ENCODE assay signal across 12 cellular contexts in genomic region chr6:41577356-41577864, GRCh38. TPM values are rescaled to one million over a fixed set of nuclear protein-coding genes. Genes with fewer than 3 reads are reported as not detected.
DNase-seq lines count a peak whose midpoint lies in the region; ATAC-seq and TF ChIP-seq lines count a peak whose summit lies in the region.
"Had no signal": no experiment of that assay in that cellular context is flagged by ENCODE, and none has a peak within 500 bp of the region (broad histone marks: within the 10 kb centered on the region; RNA-seq: fewer than 3 reads in every experiment).

No MANE protein-coding gene starts in this region.

- no peaks in the 10 kb centered on the region for H3K4me1 ChIP-seq in CD8-positive, alpha-beta memory T cell (ENCODE audit: insufficient read depth, low read length)
- H3K4me1 ChIP-seq in RWPE2 (ENCODE audit: insufficient read depth, poor library complexity, severe bottlenecking) (peaks cover 18% of the 10 kb centered on the region), osteoblast (ENCODE audit: insufficient read depth, low read length) (peaks cover 32% of the 10 kb centered on the region), testis (no peaks in the 10 kb centered on the region), esophagus muscularis mucosa (peaks cover 23 to 43% (median 32%) of the 10 kb centered on the region in 4 donors)

- peak overlapping the region; percentile 74 for H3K27ac ChIP-seq in CD8-positive, alpha-beta memory T cell (ENCODE audit: low read depth, low read length)
- H3K27ac ChIP-seq in RWPE2 (ENCODE audit: poor library complexity, severe bottlenecking) (peak overlapping the region; percentile 24), osteoblast (ENCODE audit: low read depth, low read length) (no peak overlapping the region), testis (no peak overlapping the region), esophagus muscularis mucosa (replicated peaks in 1 of 4) (no peak overlapping the region)
- H3K27ac ChIP-seq: neutrophil had no signal

- WGBS in testis, 2 donors: 98 to 100% methylated on average over 2 of the region's 2 CpGs
- 93% methylated on average over 2 of the region's 2 CpGs for WGBS in esophagus muscularis mucosa

- TF ChIP-seq EP300 in esophagus muscularis mucosa (IDR thresholded peaks at IDR 0.05): no peak

- peak overlapping the region; percentile 40 for H3K4me2 ChIP-seq in osteoblast (ENCODE audit: insufficient read depth, low read length)

- no peak overlapping the region for H2AFZ ChIP-seq in osteoblast (ENCODE audit: low read length)

- TF ChIP-seq CTCF in RWPE2 (IDR thresholded peaks at IDR 0.05; ENCODE audit: poor library complexity, severe bottlenecking) (no peak), endothelial cell (IDR thresholded peaks at IDR 0.05; ENCODE audit: unreplicated experiment) (no peak), osteoblast (IDR thresholded peaks at IDR 0.05; ENCODE audit: extremely low read depth, low read depth, low read length) (no peak), testis (IDR thresholded peaks at IDR 0.05) (no peak), esophagus muscularis mucosa (IDR thresholded peaks at IDR 0.05) (no peak)

- peaks cover 8% of the 10 kb centered on the region for H4K20me1 ChIP-seq in osteoblast (ENCODE audit: insufficient read depth, low read length)

- H3K27me3 Mint-ChIP-seq in CD8-positive, alpha-beta memory T cell: no peaks in the 10 kb centered on the region
- H3K27me3 Mint-ChIP-seq in endothelial cell (ENCODE audit: unreplicated experiment): peaks cover 15% of the 10 kb centered on the region
- H3K27me3 Mint-ChIP-seq: activated B cell treated with CpG ODN at 0.5 μM for 24 hours had no signal

- H3K27ac Mint-ChIP-seq in CD8-positive, alpha-beta memory T cell: peak overlapping the region in 1 of 8 donors; percentile 9
- peak overlapping the region; percentile 98 for H3K27ac Mint-ChIP-seq in endothelial cell (ENCODE audit: unreplicated experiment)
- H3K27ac Mint-ChIP-seq: activated B cell treated with CpG ODN at 0.5 μM for 24 hours had no signal

- CTCF ChIA-PET in CD8-positive, alpha-beta memory T cell (lab: Charles Lee): no interaction called here

- TF ChIP-seq POLR2A in testis (IDR thresholded peaks at IDR 0.05) (no peak), esophagus muscularis mucosa (IDR thresholded peaks at IDR 0.05; ENCODE audit: low read depth) (no peak)

- H3K9me3 Mint-ChIP-seq in CD8-positive, alpha-beta memory T cell: no peaks in the 10 kb centered on the region
- no peaks in the 10 kb centered on the region for H3K9me3 Mint-ChIP-seq in endothelial cell (ENCODE audit: unreplicated experiment)
- H3K9me3 Mint-ChIP-seq: activated B cell treated with CpG ODN at 0.5 μM for 24 hours had no signal

- H3K4me3 ChIP-seq in CD8-positive, alpha-beta memory T cell (ENCODE audit: low read length): no peak overlapping the region
- H3K4me3 ChIP-seq in RWPE2 (ENCODE audit: severe bottlenecking) (no peak overlapping the region), osteoblast (ENCODE audit: insufficient read depth, low read length) (no peak overlapping the region), testis (no peak overlapping the region), esophagus muscularis mucosa (no peak overlapping the region)

- H3K4me1 Mint-ChIP-seq in CD8-positive, alpha-beta memory T cell: peaks cover 0 to 2% (median 0%) of the 10 kb centered on the region in 3 donors
- H3K4me1 Mint-ChIP-seq in endothelial cell (ENCODE audit: unreplicated experiment): peaks cover 73% of the 10 kb centered on the region

- no peaks in the 10 kb centered on the region for H3K79me2 ChIP-seq in osteoblast (ENCODE audit: insufficient read depth, low read length)

- ATAC-seq in RWPE2 (ENCODE audit: low read depth) (no peak), GM18867 (IDR thresholded peaks at IDR 0.05; ENCODE audit: unreplicated experiment) (no peak)

- intact Hi-C loops in testis (cut with DNase I; ENCODE audit: low total_unique reads) (no loop called here), esophagus muscularis mucosa (cut with DNase I) (no loop called here)

- peaks cover 0 to 16% (median 6%) of the 10 kb centered on the region in 3 donors for H3K36me3 Mint-ChIP-seq in CD8-positive, alpha-beta memory T cell
- H3K36me3 Mint-ChIP-seq in endothelial cell (ENCODE audit: low read depth, unreplicated experiment): peaks cover 10% of the 10 kb centered on the region

- H3K36me3 ChIP-seq in CD8-positive, alpha-beta memory T cell (ENCODE audit: insufficient read depth, low read length): no peaks in the 10 kb centered on the region
- H3K36me3 ChIP-seq in RWPE2 (ENCODE audit: low read depth): 0 out of 2 replicates have a peak, but pooled peaks cover 3% of the 10 kb centered on the region
- no peaks in the 10 kb centered on the region for H3K36me3 ChIP-seq in osteoblast (ENCODE audit: insufficient read depth, low read length)
- no peaks in the 10 kb centered on the region for H3K36me3 ChIP-seq in testis (ENCODE audit: low read depth, missing control alignments)
- H3K36me3 ChIP-seq in esophagus muscularis mucosa: peaks cover 3 to 14% (median 4%) of the 10 kb centered on the region in 4 donors
- H3K36me3 ChIP-seq: neutrophil had no signal

- H3K27me3 ChIP-seq in CD8-positive, alpha-beta memory T cell (ENCODE audit: insufficient read depth, low read length, poor library complexity, severe bottlenecking): no peaks in the 10 kb centered on the region
- H3K27me3 ChIP-seq in RWPE2 (ENCODE audit: insufficient read depth, poor library complexity, severe bottlenecking) (no peaks in the 10 kb centered on the region), osteoblast (ENCODE audit: insufficient read depth, low read length) (no peaks in the 10 kb centered on the region), testis (no peaks in the 10 kb centered on the region), esophagus muscularis mucosa (no peaks in the 10 kb centered on the region)
- H3K27me3 ChIP-seq: neutrophil had no signal

- no peak for DNase-seq in CD8-positive, alpha-beta memory T cell
- DNase-seq in RWPE2 (ENCODE audit: low spot score) (no peak), endothelial cell (ENCODE audit: low spot score) (no peak), osteoblast (ENCODE audit: insufficient read length, low spot score, missing footprints) (no peak), testis (no peak), NCI-H2196 treated with DMSO at 0.1 percent for 48 hours (lab: John Stamatoyannopoulos, UW; ENCODE audit: unreplicated experiment) (no peak), esophagus muscularis mucosa (ENCODE audit: extremely low spot score) (no peak)
- DNase-seq: activated B cell treated with CpG ODN at 0.5 μM for 24 hours; activated naive CD4-positive, alpha-beta T cell treated with Interleukin-2 at 50 U/mL for 16 hours; head of caudate nucleus had no signal

- POLR2A ChIA-PET in CD8-positive, alpha-beta memory T cell (lab: Charles Lee): no interaction called here

- H3K4me3 Mint-ChIP-seq in CD8-positive, alpha-beta memory T cell: peak overlapping the region in 1 of 7 donors; percentile 42
- H3K4me3 Mint-ChIP-seq in endothelial cell (ENCODE audit: unreplicated experiment): no peak overlapping the region
- H3K4me3 Mint-ChIP-seq: activated B cell treated with CpG ODN at 0.5 μM for 24 hours had no signal

- no peaks in the 10 kb centered on the region for H3K9me3 ChIP-seq in CD8-positive, alpha-beta memory T cell (ENCODE audit: low read length)
- H3K9me3 ChIP-seq in RWPE2 (ENCODE audit: severe bottlenecking): no peaks in the 10 kb centered on the region
- no peaks in the 10 kb centered on the region for H3K9me3 ChIP-seq in osteoblast (ENCODE audit: low read depth, low read length)
- no peaks in the 10 kb centered on the region for H3K9me3 ChIP-seq in testis
- no peaks in the 10 kb centered on the region for H3K9me3 ChIP-seq in esophagus muscularis mucosa
- H3K9me3 ChIP-seq: neutrophil had no signal

RNA-seq across cellular contexts. Expression of gene FOXP4, which starts 31.2 kb away (rescaled TPM):
- 10 to 100 TPM; 22.2 to 22.3 TPM for total RNA-seq in CD8-positive, alpha-beta memory T cell
- polyA plus RNA-seq in CD8-positive, alpha-beta memory T cell: 1.6 TPM
- total RNA-seq in endothelial cell (ENCODE audit: unreplicated experiment) (32.5 TPM), osteoblast (2.9 and 3.3 TPM in 2 replicates), testis (10 to 100 TPM; 39.7 to 50.2 TPM), esophagus muscularis mucosa (10 to 100 TPM; 10.8 to 30.7 (median 17.7) TPM)
- 38.0 TPM for polyA plus RNA-seq in testis (ENCODE audit: insufficient read depth, low read depth, low replicate concordance)

Comparison
In these comparisons a context has a peak if more than half of its experiments do, and no peak if none do; other contexts are left out.
1. H3K27ac ChIP-seq: peak in CD8-positive, alpha-beta memory T cell (single experiment) and RWPE2 (single experiment); none in osteoblast (single experiment), testis (0 of 2) and esophagus muscularis mucosa (0 of 4).